Comparison of ENCODE assay signal across 12 cellular contexts in genomic region chr20:48777005-48777404, GRCh38. TPM values are rescaled to one million over a fixed set of nuclear protein-coding genes. Genes with fewer than 3 reads are reported as not detected.
A peak's percentile ranks its signal among the peaks of the same experiment; 100 is the strongest.
DNase-seq lines count a peak whose midpoint lies in the region; ATAC-seq and TF ChIP-seq lines count a peak whose summit lies in the region.
"Had no signal": no experiment of that assay in that cellular context is flagged by ENCODE, and none has a peak within 500 bp of the region (broad histone marks: within the 10 kb centered on the region; RNA-seq: fewer than 3 reads in every experiment).

No MANE protein-coding gene starts in this region.

- no peaks in the 10 kb centered on the region for H3K9me3 ChIP-seq in CD8-positive, alpha-beta T cell (ENCODE audit: low read length)
- H3K9me3 ChIP-seq in parathyroid adenoma (ENCODE audit: control insufficient read depth, low read length) = no peaks in the 10 kb centered on the region
- H3K9me3 ChIP-seq in smooth muscle cell (replicated peaks; ENCODE audit: low read depth) = no peaks in the 10 kb centered on the region
- no peaks in the 10 kb centered on the region for H3K9me3 ChIP-seq in psoas muscle
- H3K9me3 ChIP-seq: suprapubic skin had no signal

- no peaks in the 10 kb centered on the region for H3F3A ChIP-seq in smooth muscle cell (ENCODE audit: low read depth)

- H3K27me3 Mint-ChIP-seq in CD8-positive, alpha-beta T cell (ENCODE audit: low read depth) = no peaks in the 10 kb centered on the region
- no peaks in the 10 kb centered on the region for H3K27me3 Mint-ChIP-seq in effector memory CD8-positive, alpha-beta T cell

- no peak overlapping the region for H3K4me3 ChIP-seq in CD8-positive, alpha-beta T cell (ENCODE audit: low read depth, low read length)
- no peak overlapping the region for H3K4me3 ChIP-seq in parathyroid adenoma (ENCODE audit: low read depth, low read length)
- H3K4me3 ChIP-seq in smooth muscle cell = no peak overlapping the region
- no peak overlapping the region for H3K4me3 ChIP-seq in psoas muscle
- H3K4me3 ChIP-seq: suprapubic skin had no signal

- peaks cover 5% of the 10 kb centered on the region for H3K9me3 Mint-ChIP-seq in CD8-positive, alpha-beta T cell
- no peaks in the 10 kb centered on the region for H3K9me3 Mint-ChIP-seq in effector memory CD8-positive, alpha-beta T cell

- ATAC-seq in CD8-positive, alpha-beta T cell = no peak
- peak; percentile 57 for ATAC-seq in effector memory CD8-positive, alpha-beta T cell (replicated peaks)
- no peak for ATAC-seq in psoas muscle
- ATAC-seq: right cardiac atrium had no signal

- no peaks in the 10 kb centered on the region for H3K27me3 ChIP-seq in CD8-positive, alpha-beta T cell (ENCODE audit: insufficient read depth, low read length)
- no peaks in the 10 kb centered on the region for H3K27me3 ChIP-seq in parathyroid adenoma (ENCODE audit: control insufficient read depth, insufficient read depth, low read length)
- H3K27me3 ChIP-seq in smooth muscle cell (ENCODE audit: low read depth) = no peaks in the 10 kb centered on the region
- H3K27me3 ChIP-seq in psoas muscle (ENCODE audit: insufficient read depth in 3 of 3, low read length in 2 of 3) = no peaks in the 10 kb centered on the region

- H3K4me3 Mint-ChIP-seq in CD8-positive, alpha-beta T cell = no peak overlapping the region
- peak overlapping the region; percentile 20 to 34 for H3K4me3 Mint-ChIP-seq in effector memory CD8-positive, alpha-beta T cell

- intact Hi-C loops in CD8-positive, alpha-beta T cell (cut with DNase I, micrococcal nuclease) = no loop called here
- intact Hi-C loops in psoas muscle (cut with DNase I) = no loop called here

- peaks cover 65% of the 10 kb centered on the region for H3K4me1 ChIP-seq in CD8-positive, alpha-beta T cell (ENCODE audit: insufficient read depth, low read length)
- H3K4me1 ChIP-seq in parathyroid adenoma = no peaks in the 10 kb centered on the region
- H3K4me1 ChIP-seq in smooth muscle cell (ENCODE audit: low read depth) = no peaks in the 10 kb centered on the region
- no peaks in the 10 kb centered on the region for H3K4me1 ChIP-seq in psoas muscle

- H3K4me2 ChIP-seq in parathyroid adenoma (ENCODE audit: low read length) = no peak overlapping the region
- H3K4me2 ChIP-seq in smooth muscle cell = no peak overlapping the region

- no peaks in the 10 kb centered on the region for H3K36me3 ChIP-seq in CD8-positive, alpha-beta T cell (ENCODE audit: insufficient read depth, low read length)
- H3K36me3 ChIP-seq in parathyroid adenoma (ENCODE audit: control insufficient read depth, insufficient read depth, low read length) (no peaks in the 10 kb centered on the region), smooth muscle cell (ENCODE audit: low read depth) (no peaks in the 10 kb centered on the region), psoas muscle (ENCODE audit: insufficient read depth in 1 of 2, low read depth in 1 of 2) (no peaks in the 10 kb centered on the region)
- H3K36me3 ChIP-seq: suprapubic skin had no signal

- no peaks in the 10 kb centered on the region for H4K20me1 ChIP-seq in smooth muscle cell (ENCODE audit: low read depth)

- H3K27ac ChIP-seq in CD8-positive, alpha-beta T cell (ENCODE audit: low read depth, low read length) = no peak overlapping the region
- H3K27ac ChIP-seq in parathyroid adenoma (peak overlapping the region; percentile 2), smooth muscle cell (ENCODE audit: low read depth) (no peak overlapping the region), psoas muscle (no peak overlapping the region)
- H3K27ac ChIP-seq: suprapubic skin had no signal

- POLR2A ChIA-PET in CD8-positive, alpha-beta T cell (lab: Charles Lee) = no interaction called here

- DNase-seq in CD8-positive, alpha-beta T cell = no peak
- DNase-seq in NOMO-1 treated with dmso at 0.1 percent for 144 hours (lab: John Stamatoyannopoulos, UW; ENCODE audit: unreplicated experiment) = peak; percentile 8
- DNase-seq in effector memory CD8-positive, alpha-beta T cell = no peak
- DNase-seq in COR-L47 (lab: John Stamatoyannopoulos, UW) = no peak
- DNase-seq in smooth muscle cell (lab: John Stamatoyannopoulos, UW; ENCODE audit: unreplicated experiment) = no peak
- DNase-seq in central memory CD4-positive, alpha-beta T cell = no peak
- DNase-seq in psoas muscle = no peak
- DNase-seq: NCI-H1436 treated with DMSO at 0.1 percent for 48 hours, NCI-H774, right cardiac atrium had no signal

- no peak overlapping the region for H2AFZ ChIP-seq in parathyroid adenoma
- no peak overlapping the region for H2AFZ ChIP-seq in smooth muscle cell (ENCODE audit: low read depth)

- WGBS in smooth muscle cell (ENCODE audit: low lambda C conversion rate) = 94% methylated on average over 8 of the region's 8 CpGs
- WGBS in psoas muscle, 3 donors = 81 to 82% (median 81%) methylated on average over 8 of the region's 8 CpGs

- H3K9ac ChIP-seq in parathyroid adenoma (no peak overlapping the region), smooth muscle cell (ENCODE audit: low read depth) (no peak overlapping the region)

- H3K27ac Mint-ChIP-seq in CD8-positive, alpha-beta T cell = peak overlapping the region; percentile 77
- peak overlapping the region; percentile 88 to 92 for H3K27ac Mint-ChIP-seq in effector memory CD8-positive, alpha-beta T cell

- CTCF ChIA-PET in CD8-positive, alpha-beta T cell (lab: Charles Lee) = interaction anchor here (0.9 kb wide), 1 partner anchor 119 kb away, joined by 3 read pairs; no protein-coding TSS in a partner anchor

- peaks cover 2% of the 10 kb centered on the region for H3K79me2 ChIP-seq in parathyroid adenoma
- H3K79me2 ChIP-seq in smooth muscle cell (ENCODE audit: low read depth) = no peaks in the 10 kb centered on the region

- H3K36me3 Mint-ChIP-seq in CD8-positive, alpha-beta T cell = peaks cover 39% of the 10 kb centered on the region
- peaks cover 22% of the 10 kb centered on the region for H3K36me3 Mint-ChIP-seq in effector memory CD8-positive, alpha-beta T cell (ENCODE audit: insufficient read depth)

- H3K4me1 Mint-ChIP-seq in CD8-positive, alpha-beta T cell (ENCODE audit: low read depth) = peaks cover 70% of the 10 kb centered on the region
- peaks cover 63 to 64% of the 10 kb centered on the region in 2 donors for H3K4me1 Mint-ChIP-seq in effector memory CD8-positive, alpha-beta T cell (ENCODE audit: low read depth in 2 of 2)

- TF ChIP-seq CTCF in CD8-positive, alpha-beta T cell (IDR thresholded peaks at IDR 0.05) = no peak
- TF ChIP-seq CTCF in parathyroid adenoma (IDR thresholded peaks at IDR 0.05) (no peak), smooth muscle cell (IDR thresholded peaks at IDR 0.05; ENCODE audit: borderline replicate concordance, insufficient read depth, poor library complexity, severe bottlenecking) (no peak), psoas muscle (IDR thresholded peaks at IDR 0.05) (no peak)

RNA-seq across cellular contexts. Expression of gene PREX1, which starts 50.8 kb away (rescaled TPM):
- total RNA-seq in CD8-positive, alpha-beta T cell = 100 to 1,000 TPM; 111 to 117 TPM
- 0.04 and 0.31 TPM in 2 replicates for total RNA-seq in smooth muscle cell
- polyA plus RNA-seq in smooth muscle cell = 0.30 TPM in 1 of 2 replicates, not detected in the other
- 1 to 10 TPM; 5.3 to 8.3 (median 6.9) TPM for total RNA-seq in psoas muscle
- polyA plus RNA-seq in psoas muscle = 1 to 10 TPM; 2.5 to 4.0 (median 3.5) TPM

Comparison
In these comparisons a context has a peak if more than half of its experiments do, and no peak if none do; other contexts are left out.
1. RNA of gene PREX1, which starts 50.8 kb away (total RNA-seq): 111 to 117 TPM in CD8-positive, alpha-beta T cell; 5.3 to 8.3 TPM in psoas muscle and 0.04 to 0.31 TPM in smooth muscle cell; every median in the first group is over 10 times any median in the second.